Comparison of ENCODE assay signal across 8 cellular contexts in the genomic region with DNA sequence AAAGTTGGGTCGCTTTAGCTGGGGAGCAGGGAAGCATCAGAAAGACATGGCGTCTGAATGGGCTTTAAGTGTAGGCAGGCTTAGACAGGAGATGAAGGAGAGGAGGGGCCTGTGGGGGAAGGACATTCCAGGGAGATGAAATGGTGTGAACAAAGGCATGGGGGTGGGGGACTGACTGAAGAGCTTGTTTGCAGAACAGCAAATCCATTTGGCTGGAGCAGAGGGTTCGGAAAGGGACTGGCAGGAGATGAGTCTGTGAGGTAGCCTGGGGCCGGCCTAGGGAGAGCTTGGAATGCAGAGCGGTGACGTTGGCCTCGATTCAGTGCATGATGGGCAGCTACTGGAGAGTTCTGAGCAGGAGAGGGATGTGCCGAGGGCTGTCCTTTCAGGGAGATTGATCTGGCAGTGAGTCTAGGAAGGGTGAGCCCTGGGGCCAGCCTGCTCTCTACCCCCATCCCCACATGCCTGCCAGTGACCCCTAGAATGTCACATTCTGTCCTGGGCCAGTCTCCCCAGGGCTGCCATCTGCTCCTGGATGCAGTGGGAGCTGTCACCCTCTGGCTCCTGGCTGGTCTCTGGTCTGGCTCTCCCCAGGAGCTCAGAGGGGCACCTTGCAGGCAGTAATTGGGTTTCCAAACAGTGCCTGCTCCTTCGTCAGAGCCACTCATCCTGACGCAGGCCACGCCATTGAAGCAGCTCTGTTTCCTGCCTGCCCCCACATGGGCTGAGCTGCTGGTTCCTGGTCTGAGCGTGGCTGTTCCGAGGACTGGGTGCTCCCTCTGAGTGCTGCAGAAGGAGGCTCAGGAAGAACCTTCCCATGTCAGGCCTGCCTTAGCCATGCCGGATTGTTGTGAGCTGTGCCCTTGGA. TPM values are rescaled to one million over a fixed set of nuclear protein-coding genes. Genes with fewer than 3 reads are reported as not detected.
DNase-seq lines count a peak whose midpoint lies in the region; ATAC-seq and TF ChIP-seq lines count a peak whose summit lies in the region.

No MANE protein-coding gene starts in this region.

- H3K4me3 ChIP-seq in AG04450 (ENCODE audit: low read depth, low read length) = no peak overlapping the region
- no peak overlapping the region for H3K4me3 ChIP-seq in upper lobe of right lung

- H3K36me3 ChIP-seq in upper lobe of right lung = peaks cover 54% of the 10 kb centered on the region

- CTCF ChIA-PET in AG04450 (lab: Charles Lee) = interaction anchor here (0.5 to 10.3 kb wide), 29 partner anchors 10 to 370 kb away, joined by 3 to 168 read pairs (median 5); partner anchors contain the start of genes AHDC1, GPR3, MAP3K6 and SLC9A1

- TF ChIP-seq CTCF in AG04450 (IDR thresholded peaks at IDR 0.05; ENCODE audit: low read depth, low read length) (no peak), upper lobe of right lung (IDR thresholded peaks at IDR 0.05) (no peak)

- intact Hi-C loops in upper lobe of right lung (cut with DNase I) = loop anchor here (2.0 to 5.0 kb wide), 2 partner anchors 93 to 308 kb away; partner anchors contain the start of gene GPR3

- H3K9me3 ChIP-seq in AG04450 (ENCODE audit: control insufficient read depth, insufficient read depth, low read length) (no peaks in the 10 kb centered on the region), upper lobe of right lung (no peaks in the 10 kb centered on the region)

- peak; percentile 99 for DNase-seq in AG04450 (ENCODE audit: low read depth, low spot score)
- DNase-seq in NCI-H2196 treated with DMSO at 0.1 percent for 48 hours (lab: John Stamatoyannopoulos, UW; ENCODE audit: unreplicated experiment) = peak; percentile 17
- peak; percentile 82 for DNase-seq in ecto neural progenitor cell (ENCODE audit: low spot score)
- DNase-seq in medulla oblongata (ENCODE audit: extremely low spot score) = peak; percentile 75
- DNase-seq in upper lobe of right lung = no peak
- no peak for DNase-seq in NCI-H1436 (lab: John Stamatoyannopoulos, UW)
- no peak for DNase-seq in NAMALWA (ENCODE audit: low spot score)

- H3K4me1 ChIP-seq in upper lobe of right lung = peaks cover 21% of the 10 kb centered on the region

- H3K27ac ChIP-seq in AG04450 (ENCODE audit: low read depth, low read length) = peak overlapping the region; percentile 97
- peak overlapping the region; percentile 78 for H3K27ac ChIP-seq in upper lobe of right lung

- POLR2A ChIA-PET in AG04450 (lab: Yijun Ruan, JAX) = interaction anchor here (0.6 to 2.4 kb wide), 19 partner anchors 9 to 305 kb away, joined by 3 to 27 read pairs (median 4); partner anchors contain the start of genes AHDC1, MAP3K6, SLC9A1 and SYTL1

- ATAC-seq in upper lobe of right lung = peak; percentile 41
- no peak for ATAC-seq in HG03571 (IDR thresholded peaks at IDR 0.05; ENCODE audit: unreplicated experiment)

- H3K27me3 ChIP-seq in AG04450 (ENCODE audit: control insufficient read depth, insufficient read depth, low read length) (no peaks in the 10 kb centered on the region), upper lobe of right lung (no peaks in the 10 kb centered on the region)

RNA-seq across cellular contexts. Expression of gene TMEM222, which starts 22.3 kb away (rescaled TPM):
- polyA plus RNA-seq in AG04450 (2011; rRNA removed) = 27.8 and 37.2 TPM in 2 replicates
- polyA minus RNA-seq in AG04450 (2011; rRNA and poly(A)+ RNA removed) = 44.2 and 59.3 TPM in 2 replicates
- 36.7 TPM for total RNA-seq in upper lobe of right lung

RNA-seq across cellular contexts. Expression of gene SYTL1, which starts 42.2 kb away (rescaled TPM):
- polyA plus RNA-seq in AG04450 (2011; rRNA removed) = 0.32 and 0.35 TPM in 2 replicates
- 0.17 and 0.18 TPM in 2 replicates for polyA minus RNA-seq in AG04450 (2011; rRNA and poly(A)+ RNA removed)
- total RNA-seq in upper lobe of right lung = 30.6 TPM

Comparison
In these comparisons a context has a peak if more than half of its experiments do, and no peak if none do; other contexts are left out.
1. DNase-seq: peak in AG04450 (single experiment), NCI-H2196 treated with DMSO at 0.1 percent for 48 hours (single experiment), ecto neural progenitor cell (single experiment) and medulla oblongata (single experiment); none in upper lobe of right lung (single experiment), NCI-H1436 (single experiment) and NAMALWA (single experiment).